ENCODE assay signal across 1 cellular context in genomic region chr16:756428-756827, GRCh38.
TF ChIP-seq lines count a peak whose summit lies in the region.

No MANE protein-coding gene starts in this region.

TF ChIP-seq in K562, 482 proteins besides CTCF, POLR2A, EP300 and RAD21:
- TF ChIP-seq CBX3 (IDR thresholded peaks at IDR 0.05; ENCODE audit: borderline replicate concordance in 1 of 2, low read length in 2 of 2) (peak in 1 of 2 experiments; percentile 41; a peak in 1 of 3 replicates), ZFP36 (IDR thresholded peaks at IDR 0.05; ENCODE audit: low read depth, low read length, partially characterized antibody) (peak; percentile 79), ZNF407 (IDR thresholded peaks at IDR 0.05; ENCODE audit: low read depth) (peak; percentile 57; the same call in 1 of the 2 replicates), CHD1 (IDR thresholded peaks at IDR 0.05; ENCODE audit: low read length) (no peak)
